Comparison of ENCODE assay signal across 23 cellular contexts in genomic region chr14:53764846-53765245, GRCh38.
"Had no signal": no experiment of that assay in that cellular context is flagged by ENCODE, and none has a peak within 500 bp of the region (broad histone marks: within the 10 kb centered on the region; RNA-seq: fewer than 3 reads in every experiment).

No MANE protein-coding gene starts in this region.

- H3K4me3 Mint-ChIP-seq: memory B cell; natural killer cell; neural crest cell; stimulated activated naive CD8-positive, alpha-beta T cell treated with anti-CD3 and anti-CD28 coated beads, Interleukin-15, amount 100 ng/mL, for 72 hours had no signal

- FAIRE-seq: frontal cortex, keratinocyte, pancreas had no signal

- H3K27me3 ChIP-seq: dorsolateral prefrontal cortex, neutrophil, pancreas, right lobe of liver, suprapubic skin, transverse colon, upper lobe of right lung, uterus had no signal

- H3K27ac Mint-ChIP-seq: memory B cell; natural killer cell; stimulated activated naive CD8-positive, alpha-beta T cell treated with anti-CD3 and anti-CD28 coated beads, Interleukin-15, amount 100 ng/mL, for 72 hours had no signal

- H3K4me1 Mint-ChIP-seq: memory B cell; natural killer cell; stimulated activated naive CD8-positive, alpha-beta T cell treated with anti-CD3 and anti-CD28 coated beads, Interleukin-15, amount 100 ng/mL, for 72 hours had no signal

- DNase-seq: dorsolateral prefrontal cortex; effector CD4-positive, alpha-beta T cell; natural killer cell; pancreas; right lobe of liver; stimulated activated CD4-positive, alpha-beta T cell treated with anti-CD3 and anti-CD28 coated beads, Interleukin-12 subunit alpha, Interleukin-12 subunit beta, amount 100 ng/mL, for 4 hours; stimulated activated CD4-positive, alpha-beta T cell treated with anti-CD3 and anti-CD28 coated beads, Interleukin-1b, Interleukin-23, amount 100 ng/mL, for 48 hours; stimulated activated CD4-positive, alpha-beta T cell treated with anti-CD3 and anti-CD28 coated beads, Interleukin-4, amount 100 ng/mL, for 1 hour; stimulated activated CD8-positive, alpha-beta memory T cell treated with anti-CD3 and anti-CD28 coated beads, Interleukin-4, amount 100 ng/mL, for 48 hours; stimulated activated naive CD4-positive, alpha-beta T cell; stimulated activated naive CD8-positive, alpha-beta T cell treated with anti-CD3 and anti-CD28 coated beads, Interleukin-15, amount 100 ng/mL, for 72 hours; transverse colon; upper lobe of right lung; uterus had no signal

- H3K9me3 Mint-ChIP-seq: neural crest cell had no signal

- H3K36me3 ChIP-seq: neutrophil, pancreas, right lobe of liver, suprapubic skin, transverse colon, upper lobe of right lung, uterus had no signal

- H3K27ac ChIP-seq: dorsolateral prefrontal cortex, neutrophil, pancreas, right lobe of liver, suprapubic skin, transverse colon, upper lobe of right lung, uterus had no signal

- H3K27me3 Mint-ChIP-seq: stimulated activated naive CD8-positive, alpha-beta T cell treated with anti-CD3 and anti-CD28 coated beads, Interleukin-15, amount 100 ng/mL, for 72 hours had no signal

- H3K4me3 ChIP-seq: dorsolateral prefrontal cortex, lung, pancreas, right lobe of liver, smooth muscle cell, suprapubic skin, transverse colon, upper lobe of right lung, uterus had no signal

- H3K9me3 ChIP-seq: neutrophil, pancreas, right lobe of liver, suprapubic skin, transverse colon, upper lobe of right lung, uterus had no signal

- H3K36me3 Mint-ChIP-seq: memory B cell, natural killer cell had no signal

- ATAC-seq: left lobe of liver; natural killer cell; pancreas; stimulated activated naive CD8-positive, alpha-beta T cell treated with anti-CD3 and anti-CD28 coated beads, Interleukin-15, amount 100 ng/mL, for 72 hours; upper lobe of right lung had no signal
